ENCODE assay signal across 13 cellular contexts in genomic region chr10:13949844-13950542, GRCh38.
DNase-seq lines count a peak whose midpoint lies in the region; ATAC-seq and TF ChIP-seq lines count a peak whose summit lies in the region.
"Had no signal": no experiment of that assay in that cellular context is flagged by ENCODE, and none has a peak within 500 bp of the region (broad histone marks: within the 10 kb centered on the region; RNA-seq: fewer than 3 reads in every experiment).

No MANE protein-coding gene starts in this region.

- DNase-seq in HK-2 (ENCODE audit: unreplicated experiment) (peak; percentile 18), brain microvascular endothelial cell (peak; percentile 90), left ventricle myocardium inferior (no peak), stromal cell of bone marrow (ENCODE audit: low read depth) (peak; percentile 81), NCI-H1694 treated with DMSO at 0.1 percent for 48 hours (lab: John Stamatoyannopoulos, UW) (no peak), progenitor cell of endocrine pancreas (ENCODE audit: low spot score, unreplicated experiment) (no peak)
- DNase-seq: hypothalamus; NCI-H524; stimulated activated CD4-positive, alpha-beta T cell treated with anti-CD3 and anti-CD28 coated beads, Interleukin-4, amount 100 ng/mL, for 4 hours; T-cell had no signal

- ATAC-seq in activated CD4-positive, CD25-positive, alpha-beta regulatory T cell treated with anti-CD3 and anti-CD28 coated beads, Interleukin-2, amount 50 U/mL, for 24 hours: no peak
- no peak for ATAC-seq in HG03135 (IDR thresholded peaks at IDR 0.05; ENCODE audit: unreplicated experiment)
- ATAC-seq: T-cell had no signal

- peaks cover 14% of the 10 kb centered on the region for H3K4me1 Mint-ChIP-seq in progenitor cell of endocrine pancreas (ENCODE audit: low read depth)
- H3K4me1 Mint-ChIP-seq: T-cell had no signal

- no peaks in the 10 kb centered on the region for H3K36me3 ChIP-seq in brain microvascular endothelial cell (replicated peaks)
- no peaks in the 10 kb centered on the region for H3K36me3 ChIP-seq in left ventricle myocardium inferior
- H3K36me3 ChIP-seq: tibial nerve had no signal

- no peaks in the 10 kb centered on the region for H3K9me3 ChIP-seq in left ventricle myocardium inferior (replicated peaks)
- H3K9me3 ChIP-seq: tibial nerve had no signal

- peaks cover 13% of the 10 kb centered on the region for H3K9me3 Mint-ChIP-seq in progenitor cell of endocrine pancreas (ENCODE audit: low read depth)

- H3K27ac ChIP-seq in brain microvascular endothelial cell: peak overlapping the region; percentile 94
- H3K27ac ChIP-seq in left ventricle myocardium inferior (replicated peaks): peak overlapping the region; percentile 62

- no peak overlapping the region for H3K27ac Mint-ChIP-seq in progenitor cell of endocrine pancreas
- H3K27ac Mint-ChIP-seq: T-cell had no signal

- TF ChIP-seq CTCF in brain microvascular endothelial cell (IDR thresholded peaks at IDR 0.05; ENCODE audit: low read depth, low read length, missing control alignments) (no peak), left ventricle myocardium inferior (IDR thresholded peaks at IDR 0.05; ENCODE audit: borderline replicate concordance) (no peak), progenitor cell of endocrine pancreas (IDR thresholded peaks at IDR 0.05; ENCODE audit: unreplicated experiment) (no peak)

- H3K27me3 ChIP-seq in brain microvascular endothelial cell (replicated peaks) (no peaks in the 10 kb centered on the region), left ventricle myocardium inferior (ENCODE audit: low read depth) (no peaks in the 10 kb centered on the region)
- H3K27me3 ChIP-seq: tibial nerve had no signal

- peaks cover 20% of the 10 kb centered on the region for H3K4me1 ChIP-seq in left ventricle myocardium inferior

- H3K4me3 ChIP-seq in brain microvascular endothelial cell (ENCODE audit: low read depth, low read length) (no peak overlapping the region), left ventricle myocardium inferior (no peak overlapping the region)
- H3K4me3 ChIP-seq: tibial nerve had no signal

- in situ Hi-C loops in brain microvascular endothelial cell (cut with HindIII; ENCODE audit: low pct_ligation_motif_present, low sequenced_read_pairs): no loop called here

- H3K36me3 Mint-ChIP-seq in progenitor cell of endocrine pancreas (ENCODE audit: insufficient read depth): no peaks in the 10 kb centered on the region

- H3K4me3 Mint-ChIP-seq in progenitor cell of endocrine pancreas (ENCODE audit: low read depth): no peak overlapping the region
- H3K4me3 Mint-ChIP-seq: T-cell had no signal

- intact Hi-C loops in left ventricle myocardium inferior (cut with micrococcal nuclease): loop anchor here (10.0 kb wide), 1 partner anchor 155 kb away; no protein-coding TSS in a partner anchor

- H3K27me3 Mint-ChIP-seq in progenitor cell of endocrine pancreas: no peaks in the 10 kb centered on the region

Comparison
In these comparisons a context has a peak if more than half of its experiments do, and no peak if none do; other contexts are left out.
1. DNase-seq: peak in HK-2 (single experiment), brain microvascular endothelial cell (single experiment) and stromal cell of bone marrow (single experiment); none in left ventricle myocardium inferior (single experiment), NCI-H1694 treated with DMSO at 0.1 percent for 48 hours (single experiment) and progenitor cell of endocrine pancreas (single experiment).